20 cellular contexts compared by ENCODE assay signal in the genomic region with DNA sequence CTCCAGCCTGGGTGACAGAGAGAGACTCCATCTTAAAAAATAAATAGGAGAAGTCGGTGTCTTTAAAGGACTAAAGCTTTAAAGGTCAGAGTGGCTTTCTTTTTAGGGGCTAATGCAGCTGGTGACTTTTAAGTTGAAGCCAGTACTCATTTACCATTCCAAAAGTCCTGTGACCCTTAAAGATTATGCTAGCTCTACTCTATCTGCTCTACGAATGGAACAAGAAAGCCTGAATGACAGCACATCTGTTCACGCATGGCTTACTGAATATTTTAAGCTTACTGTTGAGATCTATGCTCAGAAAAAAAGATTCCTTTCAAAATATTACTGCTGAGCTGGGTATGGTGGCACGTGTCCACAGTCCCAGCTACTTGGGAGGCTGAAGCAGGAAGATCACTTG. TPM values are rescaled to one million over a fixed set of nuclear protein-coding genes. Genes with fewer than 3 reads are reported as not detected.
DNase-seq lines count a peak whose midpoint lies in the region; ATAC-seq, FAIRE-seq and TF ChIP-seq lines count a peak whose summit lies in the region.
"Had no signal": no experiment of that assay in that cellular context is flagged by ENCODE, and none has a peak within 500 bp of the region (broad histone marks: within the 10 kb centered on the region; RNA-seq: fewer than 3 reads in every experiment).

No MANE protein-coding gene starts in this region.

- H3K9me3 ChIP-seq in A549 (no peaks in the 10 kb centered on the region), HEK293 (ENCODE audit: control insufficient read depth, insufficient read depth, low read depth, low read length) (no peaks in the 10 kb centered on the region; the same call in 1 of the 2 replicates), trophoblast cell (ENCODE audit: insufficient read depth, low read depth, low read length) (no peaks in the 10 kb centered on the region), Caco-2 (no peaks in the 10 kb centered on the region)
- H3K9me3 ChIP-seq: BLaER1 had no signal

- TF ChIP-seq POLR2A in A549 (IDR thresholded peaks at IDR 0.05; ENCODE audit: low read length), result no peak

- peaks cover 3% of the 10 kb centered on the region for H3K4me1 Mint-ChIP-seq in neural crest cell
- H3K4me1 Mint-ChIP-seq in Caco-2 (ENCODE audit: low read depth, unreplicated experiment), result no peaks in the 10 kb centered on the region
- H3K4me1 Mint-ChIP-seq: B cell, GM23338, H9 had no signal

- WGBS in A549 (ENCODE audit: missing lambda C conversion rate), result 69% methylated on average over 4 of the region's 4 CpGs
- WGBS in trophoblast cell (ENCODE audit: extremely low coverage, insufficient coverage, insufficient read length), result no CpG with 5 or more reads among the region's 4 CpGs

- H3K27ac ChIP-seq in A549 (no peak overlapping the region), HEK293 (ENCODE audit: extremely low read depth, low read depth, low read length) (no peak overlapping the region), trophoblast cell (ENCODE audit: low read depth, low read length) (no peak overlapping the region)
- H3K27ac ChIP-seq: BLaER1, C4-2B had no signal

- no peak overlapping the region for H3K4ac ChIP-seq in trophoblast cell (ENCODE audit: low read depth, low read length)

- H2BK120ac ChIP-seq in trophoblast cell (ENCODE audit: insufficient read depth, low read length, poor library complexity), result no peak overlapping the region

- CTCF ChIA-PET in A549 (lab: Yijun Ruan, JAX), result interaction anchor here (0.6 to 2.2 kb wide), 8 partner anchors 13 to 226 kb away, joined by 3 to 6 read pairs (median 3); no protein-coding TSS in a partner anchor
- CTCF ChIA-PET in HEK293 (lab: Yijun Ruan, JAX), result interaction anchor here (0.6 to 1.1 kb wide), 5 partner anchors 13 to 669 kb away, joined by 3 read pairs; no protein-coding TSS in a partner anchor
- CTCF ChIA-PET in Caco-2 (lab: Charles Lee), result interaction anchor here (0.6 kb wide), 1 partner anchor 17 kb away, joined by 6 read pairs; no protein-coding TSS in a partner anchor

- H3K4me2 ChIP-seq in A549 (no peak overlapping the region), trophoblast cell (ENCODE audit: low read length) (no peak overlapping the region)
- H3K4me2 ChIP-seq: BLaER1, GM23338 had no signal

- no peak overlapping the region for H2AK5ac ChIP-seq in trophoblast cell (ENCODE audit: low read length)

- H3K4me1 ChIP-seq in A549 (no peaks in the 10 kb centered on the region), HEK293 (ENCODE audit: control insufficient read depth, insufficient read depth, low read length) (0 out of 2 replicates have a peak, but pooled peaks cover 3% of the 10 kb centered on the region), trophoblast cell (ENCODE audit: control insufficient read depth in 1 of 2, insufficient read depth in 2 of 2, low read length in 2 of 2) (no peaks in the 10 kb centered on the region), Caco-2 (no peaks in the 10 kb centered on the region)
- H3K4me1 ChIP-seq: BLaER1 had no signal

- H3K9me3 Mint-ChIP-seq in neural crest cell (no peaks in the 10 kb centered on the region), Caco-2 (ENCODE audit: unreplicated experiment) (no peaks in the 10 kb centered on the region)
- H3K9me3 Mint-ChIP-seq: CD8-positive, alpha-beta T cell; GM23338; H9; HFFc6 had no signal

- no TSS peak for BruUV-seq in Caco-2 (replicated peaks; lab: Mats Ljungman, UMichigan)

- H3K23ac ChIP-seq in trophoblast cell (ENCODE audit: low read length), result no peak overlapping the region

- H2BK12ac ChIP-seq in trophoblast cell (ENCODE audit: low read length), result no peak overlapping the region

- no peak overlapping the region for H3K4me3 ChIP-seq in A549
- H3K4me3 ChIP-seq in HEK293 (ENCODE audit: low read depth, low read length), result no peak overlapping the region
- H3K4me3 ChIP-seq in trophoblast cell (ENCODE audit: low read depth, low read length), result no peak overlapping the region
- H3K4me3 ChIP-seq in Caco-2 (ENCODE audit: low read depth, low read length), result no peak overlapping the region
- H3K4me3 ChIP-seq: BLaER1, GM12878, GM23338 had no signal

- no peaks in the 10 kb centered on the region for H3K27me3 ChIP-seq in trophoblast cell (ENCODE audit: insufficient read depth, low read length)
- H3K27me3 ChIP-seq in Caco-2 (replicated peaks; ENCODE audit: control insufficient read depth, insufficient read depth, low read length), result no peaks in the 10 kb centered on the region; the same call in 1 of the 2 replicates
- H3K27me3 ChIP-seq: BLaER1 had no signal

- no peak overlapping the region for H3K18ac ChIP-seq in trophoblast cell (ENCODE audit: low read length)

- H3K36me3 Mint-ChIP-seq in neural crest cell (ENCODE audit: low read depth), result no peaks in the 10 kb centered on the region
- H3K36me3 Mint-ChIP-seq in Caco-2 (ENCODE audit: insufficient read depth, unreplicated experiment), result no peaks in the 10 kb centered on the region
- H3K36me3 Mint-ChIP-seq: CD4-positive, CD25-positive, alpha-beta regulatory T cell; CD8-positive, alpha-beta T cell had no signal

- intact Hi-C loops in Caco-2 (cut with micrococcal nuclease; ENCODE audit: unreplicated experiment), result no loop called here

- no peaks in the 10 kb centered on the region for H3K79me2 ChIP-seq in trophoblast cell (ENCODE audit: control insufficient read depth, insufficient read depth, low read length, poor library complexity)

- ATAC-seq in A549 (no peak), HG02642 (IDR thresholded peaks at IDR 0.05; ENCODE audit: poor library complexity, unreplicated experiment) (no peak)
- ATAC-seq: CD8-positive, alpha-beta T cell; GM12878; GM23338; HCT116 had no signal

- no peak overlapping the region for H2AFZ ChIP-seq in trophoblast cell (ENCODE audit: insufficient read depth, low read length, poor library complexity)
- H2AFZ ChIP-seq: GM23338 had no signal

- H4K12ac ChIP-seq in trophoblast cell (ENCODE audit: low read depth, low read length), result no peak overlapping the region

- DNase-seq in A549 (ENCODE audit: low read depth in 1 of 2, low spot score in 1 of 2), result no peak
- DNase-seq in neural crest cell (ENCODE audit: low read depth, low spot score), result no peak
- no peak for DNase-seq in trophoblast cell
- DNase-seq in Caco-2, result no peak
- DNase-seq: CD4-positive, CD25-positive, alpha-beta regulatory T cell; CD8-positive, alpha-beta T cell; DMS 273 treated with DMSO at 0.1 percent for 48 hours; EL; GDM1; H9; HFFc6 had no signal

- no peak for TF ChIP-seq EP300 in A549 (IDR thresholded peaks at IDR 0.05)

- TF ChIP-seq CTCF in A549 (IDR thresholded peaks at IDR 0.05) (no peak), HEK293 (tag by site-specific recombination; IDR thresholded peaks at IDR 0.05) (no peak), neural crest cell (conservative IDR thresholded peaks at IDR 0.05) (no peak), Caco-2 (IDR thresholded peaks at IDR 0.05; ENCODE audit: insufficient read depth in 1 of 2, low read depth in 1 of 2, low read length in 1 of 2, severe bottlenecking in 1 of 2, unreplicated experiment in 1 of 2) (no peak)

- H2BK5ac ChIP-seq in trophoblast cell (ENCODE audit: low read depth, low read length, poor library complexity), result no peak overlapping the region

- no peak for TF ChIP-seq RAD21 in A549 (conservative IDR thresholded peaks at IDR 0.05 in 1 of 2, IDR thresholded peaks at IDR 0.05 in 1 of 2)

- H3K27ac Mint-ChIP-seq in neural crest cell (ENCODE audit: unreplicated experiment) (peak overlapping the region; percentile 32), Caco-2 (ENCODE audit: unreplicated experiment) (no peak overlapping the region)
- H3K27ac Mint-ChIP-seq: B cell; CD8-positive, alpha-beta T cell; GM23338; H9; HFFc6 had no signal

- peak; percentile 54 for FAIRE-seq in A549 (lab: Jason Lieb, UNC)
- FAIRE-seq: D721Med, GM12878 had no signal

- H3K4me3 Mint-ChIP-seq in neural crest cell (no peak overlapping the region), Caco-2 (ENCODE audit: unreplicated experiment) (no peak overlapping the region)
- H3K4me3 Mint-ChIP-seq: B cell; CD4-positive, CD25-positive, alpha-beta regulatory T cell; CD8-positive, alpha-beta T cell; GM23338; H9; HFFc6 had no signal

- H4K91ac ChIP-seq in trophoblast cell (ENCODE audit: low read depth, low read length), result no peak overlapping the region

- H3K27me3 Mint-ChIP-seq in neural crest cell (ENCODE audit: low read depth) (peaks cover 4% of the 10 kb centered on the region), Caco-2 (ENCODE audit: insufficient read depth, unreplicated experiment) (no peaks in the 10 kb centered on the region)

- POLR2A ChIA-PET in A549 (lab: Yijun Ruan, JAX), result no interaction called here
- POLR2A ChIA-PET in HEK293 (lab: Yijun Ruan, JAX), result interaction anchor here (0.9 to 1.0 kb wide), 2 partner anchors 12 to 44 kb away, joined by 3 read pairs; a partner anchor contains a TSS
- POLR2A ChIA-PET in Caco-2 (lab: Charles Lee), result interaction anchor here (0.6 kb wide), 1 partner anchor 134 kb away, joined by 6 read pairs; a partner anchor contains a TSS

- no peaks in the 10 kb centered on the region for H3K79me1 ChIP-seq in trophoblast cell (ENCODE audit: low read length)

- H3K9ac ChIP-seq in trophoblast cell (ENCODE audit: low read length), result no peak overlapping the region
- H3K9ac ChIP-seq: BLaER1 had no signal

- no peak overlapping the region for H3K14ac ChIP-seq in trophoblast cell (ENCODE audit: low read length)

- H3K36me3 ChIP-seq in HEK293 (ENCODE audit: control insufficient read depth in 2 of 2, insufficient read depth in 1 of 2, low read length in 2 of 2), result no peaks in the 10 kb centered on the region; a peak in 1 of 3 replicates
- no peaks in the 10 kb centered on the region for H3K36me3 ChIP-seq in trophoblast cell (ENCODE audit: control insufficient read depth in 1 of 2, insufficient read depth in 2 of 2, low read length in 2 of 2)
- no peaks in the 10 kb centered on the region for H3K36me3 ChIP-seq in Caco-2 (ENCODE audit: control insufficient read depth, insufficient read depth, low read length)
- H3K36me3 ChIP-seq: BLaER1 had no signal

- no peak overlapping the region for H4K8ac ChIP-seq in trophoblast cell (ENCODE audit: low read depth, low read length)

RNA-seq across cellular contexts. Expression of a gene that starts 16.4 kb away (rescaled TPM):
- polyA plus RNA-seq in A549 (2011; rRNA removed), result 0.19 and 0.20 TPM in 2 replicates
- 0.05 and 0.13 TPM in 2 replicates for polyA plus RNA-seq in A549 (2012; cell fraction: cytosol; rRNA removed)
- polyA plus RNA-seq in A549 (2012; cell fraction: nucleus; rRNA removed), result 0.11 and 0.24 TPM in 2 replicates
- 0.21 to 0.53 TPM (median 0.34 TPM) in 3 replicates for polyA plus RNA-seq in A549 (2017; fragmentation: RNase III; extraction: RNeasy Plus Mini Kit Qiagen cat#74134 plus additional on column Dnase treatment)
- 0.10 and 0.12 TPM in 2 replicates for polyA minus RNA-seq in A549 (2011; rRNA and poly(A)+ RNA removed)
- 0.21 and 0.30 TPM in 2 replicates for total RNA-seq in neural crest cell
- 0.05 and 0.15 TPM in 2 replicates for polyA plus RNA-seq in trophoblast cell (2013)
- 0.11 and 0.30 TPM in 2 replicates for total RNA-seq in Caco-2 (2022)
- total RNA-seq: GM12878 had no signal

RNA-seq across cellular contexts. Expression of a gene that starts 44.3 kb away (rescaled TPM):
- polyA plus RNA-seq in A549 (2011; rRNA removed) (28.3 and 32.6 TPM in 2 replicates), A549 (2017; fragmentation: RNase III; extraction: RNeasy Plus Mini Kit Qiagen cat#74134 plus additional on column Dnase treatment) (30.1 to 31.1 TPM (median 30.5 TPM) in 3 replicates)
- 17.3 and 28.0 TPM in 2 replicates for polyA plus RNA-seq in A549 (2012; cell fraction: cytosol; rRNA removed)
- 17.5 and 20.1 TPM in 2 replicates for polyA plus RNA-seq in A549 (2012; cell fraction: nucleus; rRNA removed)
- polyA minus RNA-seq in A549 (2011; rRNA and poly(A)+ RNA removed), result 14.6 and 19.4 TPM in 2 replicates
- total RNA-seq in neural crest cell (11.1 and 12.5 TPM in 2 replicates), Caco-2 (2022) (24.0 and 24.4 TPM in 2 replicates)
- polyA plus RNA-seq in trophoblast cell (2013), result 2.7 TPM in 2 replicates
